Comparison of ENCODE assay signal across 33 cellular contexts in genomic region chr7:32241636-32242035, GRCh38.
"Had no signal": no experiment of that assay in that cellular context is flagged by ENCODE, and none has a peak within 500 bp of the region (broad histone marks: within the 10 kb centered on the region; RNA-seq: fewer than 3 reads in every experiment).

No MANE protein-coding gene starts in this region.

- H3K4me3 ChIP-seq: adrenal gland, body of pancreas, breast epithelium had no signal

- H3K4me1 ChIP-seq: adrenal gland, body of pancreas, breast epithelium had no signal

- ATAC-seq: activated CD8-positive, alpha-beta T cell treated with anti-CD3 and anti-CD28 coated beads for 36 hours; activated naive CD4-positive, alpha-beta T cell treated with anti-CD3 and anti-CD28 coated beads, Interleukin-2, amount 50 U/mL, for 72 hours; activated T-cell treated with anti-CD3 and anti-CD28 coated beads, Interleukin-2, amount 50 U/mL, for 4 hours; activated T-cell treated with anti-CD3 and anti-CD28 coated beads, Interleukin-2, amount 50 U/mL, for 72 hours; activated T-helper 17 cell treated with anti-CD3 and anti-CD28 coated beads, Interleukin-2, amount 50 U/mL, for 72 hours; body of pancreas; T-cell; T-helper 17 cell had no signal

- H3K27me3 ChIP-seq: adrenal gland, body of pancreas, brain microvascular endothelial cell, breast epithelium had no signal

- DNase-seq: activated B cell treated with CpG ODN at 0.5 μM for 24 hours; activated CD4-positive, alpha-beta memory T cell treated with anti-CD3 and anti-CD28 coated beads for 36 hours; activated CD4-positive, alpha-beta T cell treated with anti-CD3 and anti-CD28 coated beads for 4 hours; activated CD4-positive, alpha-beta T cell treated with anti-CD3 and anti-CD28 coated beads, Interleukin-2, amount 10 ng/mL, durations not matched to agents 24 days and 14 days; activated CD4-positive, alpha-beta T cell treated with anti-CD3 and anti-CD28 coated beads, Interleukin-2, amount 50 U/mL, for 1 hour; activated CD4-positive, alpha-beta T cell treated with anti-CD3 and anti-CD28 coated beads, Interleukin-2, amount 50 U/mL, for 4 hours; activated CD4-positive, CD25-positive, alpha-beta regulatory T cell treated with anti-CD3 and anti-CD28 coated beads, Interleukin-2, amount 50 U/mL, for 72 hours; activated CD8-positive, alpha-beta memory T cell treated with anti-CD3 and anti-CD28 coated beads, Interleukin-2, amount 50 U/mL, for 4 hours; activated CD8-positive, alpha-beta T cell treated with anti-CD3 and anti-CD28 coated beads for 36 hours; activated effector memory CD4-positive, alpha-beta T cell treated with anti-CD3 and anti-CD28 coated beads, Interleukin-2, amount 50 U/mL, for 16 hours; activated gamma-delta T cell treated with Interleukin-2 at 50 U/mL for 16 hours; activated naive CD4-positive, alpha-beta T cell; activated naive CD4-positive, alpha-beta T cell treated with anti-CD3 and anti-CD28 coated beads for 36 hours; activated naive CD4-positive, alpha-beta T cell treated with anti-CD3 and anti-CD28 coated beads, Interleukin-2, amount 50 U/mL, for 16 hours; activated naive CD8-positive, alpha-beta T cell treated with anti-CD3 and anti-CD28 coated beads for 36 hours; activated T-cell treated with anti-CD3 and anti-CD28 coated beads for 4 hours; activated T-cell treated with anti-CD3 and anti-CD28 coated beads, Interleukin-2, amount 50 U/mL, for 1 hour; activated T-cell treated with anti-CD3 and anti-CD28 coated beads, Interleukin-2, amount 50 U/mL, for 4 hours; activated T-cell treated with anti-CD3 and anti-CD28 coated beads, Interleukin-2, amount 50 U/mL, for 72 hours; adrenal gland; amniotic stem cell; aorta; body of pancreas; brain microvascular endothelial cell; central memory CD4-positive, alpha-beta T cell; T-cell; T-helper 17 cell had no signal

- H3K9me3 ChIP-seq: adrenal gland, body of pancreas, breast epithelium had no signal

- FAIRE-seq: astrocyte, TTC549 had no signal

- H3K36me3 ChIP-seq: adrenal gland, brain microvascular endothelial cell, breast epithelium had no signal

- H3K27ac ChIP-seq: adrenal gland, body of pancreas, brain microvascular endothelial cell, breast epithelium, VCaP had no signal
